Comparison of ENCODE assay signal across 16 cellular contexts in the genomic region with DNA sequence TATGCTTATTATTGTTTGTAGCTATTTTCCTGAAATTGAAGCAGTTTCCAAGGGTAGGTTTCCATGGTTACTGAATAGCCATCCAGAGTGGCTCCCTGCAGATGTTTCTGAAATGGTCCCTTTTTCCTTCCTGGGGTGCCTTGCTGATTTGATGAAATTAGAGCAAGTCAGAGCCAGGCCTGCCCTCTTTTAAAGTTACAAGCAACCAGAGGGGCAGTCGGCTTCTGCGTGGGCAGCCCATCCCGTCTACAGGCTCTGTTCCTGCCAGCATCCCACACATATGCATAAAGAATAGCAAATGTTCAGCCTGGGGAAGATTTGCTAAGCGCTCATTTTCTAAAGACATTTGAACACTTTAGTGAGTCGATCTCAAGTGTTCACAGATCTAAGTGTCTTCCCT.
A peak's percentile ranks its signal among the peaks of the same experiment; 100 is the strongest.
DNase-seq lines count a peak whose midpoint lies in the region; ATAC-seq and TF ChIP-seq lines count a peak whose summit lies in the region.
"Had no signal": no experiment of that assay in that cellular context is flagged by ENCODE, and none has a peak within 500 bp of the region (broad histone marks: within the 10 kb centered on the region; RNA-seq: fewer than 3 reads in every experiment).

No MANE protein-coding gene starts in this region.

- BruUV-seq in PC-3 (replicated peaks; lab: Mats Ljungman, UMichigan), result no TSS peak

- intact Hi-C loops in heart left ventricle (cut with DNase I) (no loop called here), left cardiac atrium (cut with DNase I) (no loop called here), posterior cingulate gyrus (cut with DNase I) (loop anchor here (10.0 kb wide), 1 partner anchor 48 kb away; no protein-coding TSS in a partner anchor), vagina (cut with DNase I) (no loop called here), PC-3 (cut with micrococcal nuclease) (no loop called here)

- no peaks in the 10 kb centered on the region for H3K9me3 ChIP-seq in heart left ventricle
- no peaks in the 10 kb centered on the region for H3K9me3 ChIP-seq in vagina
- H3K9me3 ChIP-seq in PC-3 (ENCODE audit: low read length), result no peaks in the 10 kb centered on the region
- H3K9me3 ChIP-seq in upper lobe of left lung, result no peaks in the 10 kb centered on the region

- CTCF ChIA-PET in PC-3 (lab: Charles Lee), result no interaction called here

- TF ChIP-seq POLR2A in heart left ventricle (IDR thresholded peaks at IDR 0.05) (no peak), vagina (IDR thresholded peaks at IDR 0.05) (no peak), upper lobe of left lung (IDR thresholded peaks at IDR 0.05) (no peak)

- no peaks in the 10 kb centered on the region for H3F3A ChIP-seq in PC-3 (ENCODE audit: low read length, unreplicated experiment)

- H2AFZ ChIP-seq in PC-3 (ENCODE audit: low read length), result no peak overlapping the region

- no peak for TF ChIP-seq CTCF in heart left ventricle (IDR thresholded peaks at IDR 0.05)
- no peak for TF ChIP-seq CTCF in foreskin fibroblast (IDR thresholded peaks at IDR 0.05; ENCODE audit: low read depth, low read length)
- no peak for TF ChIP-seq CTCF in vagina (IDR thresholded peaks at IDR 0.05)
- TF ChIP-seq CTCF in PC-3 (conservative IDR thresholded peaks at IDR 0.05; ENCODE audit: low read depth, low read length), result no peak
- no peak for TF ChIP-seq CTCF in upper lobe of left lung (IDR thresholded peaks at IDR 0.05)

- H3K4me2 ChIP-seq in PC-3 (ENCODE audit: low read length), result no peak overlapping the region

- ATAC-seq in heart left ventricle, result no peak
- ATAC-seq in left cardiac atrium, result no peak
- ATAC-seq in PC-3, result no peak
- ATAC-seq in upper lobe of left lung (ENCODE audit: low FRiP score in 2 of 2), result no peak
- ATAC-seq: activated CD4-positive, CD25-positive, alpha-beta regulatory T cell treated with anti-CD3 and anti-CD28 coated beads, Interleukin-2, amount 50 U/mL, for 24 hours; T-cell had no signal

- H3K9ac ChIP-seq in PC-3 (ENCODE audit: low read length), result no peak overlapping the region

- H3K4me1 ChIP-seq in heart left ventricle (peaks cover 11 to 79% (median 62%) of the 10 kb centered on the region in 12 donors), vagina (peaks cover 80% of the 10 kb centered on the region), PC-3 (ENCODE audit: insufficient read depth, low read length) (peaks cover 15% of the 10 kb centered on the region), upper lobe of left lung (peaks cover 39 to 60% (median 43%) of the 10 kb centered on the region in 4 donors)

- H4K20me1 ChIP-seq in PC-3 (ENCODE audit: low read length), result no peaks in the 10 kb centered on the region

- H3K9me2 ChIP-seq in PC-3 (replicated peaks; ENCODE audit: low read length), result no peaks in the 10 kb centered on the region

- H3K36me3 ChIP-seq in heart left ventricle, result peaks cover 0 to 31% (median 0%) of the 10 kb centered on the region in 9 donors
- H3K36me3 ChIP-seq in vagina, result peaks cover 0 to 17% of the 10 kb centered on the region in 2 donors
- no peaks in the 10 kb centered on the region for H3K36me3 ChIP-seq in PC-3 (ENCODE audit: low read depth, low read length)
- peaks cover 0 to 38% (median 7%) of the 10 kb centered on the region in 4 donors for H3K36me3 ChIP-seq in upper lobe of left lung

- H3K27ac ChIP-seq in heart left ventricle, result peak overlapping the region in 9 of 12 donors; percentile 15 to 68 (median 45)
- H3K27ac ChIP-seq in vagina, result peak overlapping the region; percentile 3
- H3K27ac ChIP-seq in PC-3 (ENCODE audit: low read length), result no peak overlapping the region
- peak overlapping the region in 1 of 4 donors; percentile 72 for H3K27ac ChIP-seq in upper lobe of left lung

- WGBS in heart left ventricle, 4 donors, result 30 to 46% (median 40%) methylated on average over 5 of the region's 5 CpGs
- 68 to 94% methylated on average over 5 of the region's 5 CpGs for WGBS in upper lobe of left lung, 2 donors

- H3K27me3 ChIP-seq in heart left ventricle (no peaks in the 10 kb centered on the region), vagina (no peaks in the 10 kb centered on the region), PC-3 (ENCODE audit: low read length) (no peaks in the 10 kb centered on the region), upper lobe of left lung (no peaks in the 10 kb centered on the region)

- POLR2A ChIA-PET in PC-3 (lab: Charles Lee; ENCODE audit: unreplicated experiment), result no interaction called here

- TF ChIP-seq EP300 in upper lobe of left lung (IDR thresholded peaks at IDR 0.05), result no peak

- DNase-seq in heart left ventricle (no peak), left cardiac atrium (no peak), foreskin fibroblast (peak; percentile 57 to 74), posterior cingulate gyrus (peak in 6 of 10 donors; percentile 55 to 94 (median 83)), vagina (ENCODE audit: extremely low spot score in 2 of 2) (no peak), PC-3 (no peak), AG08395 (ENCODE audit: low spot score) (no peak), upper lobe of left lung (no peak)
- DNase-seq: 8988T; activated naive CD4-positive, alpha-beta T cell treated with anti-CD3 and anti-CD28 coated beads, Interleukin-2, amount 50 U/mL, for 16 hours; CD4-positive, alpha-beta memory T cell; NCI-H2081; retina; stimulated activated CD4-positive, alpha-beta T cell treated with anti-CD3 and anti-CD28 coated beads, Interleukin-2, amount 100 ng/mL, for 24 hours; T-cell had no signal

- no peak overlapping the region for H3K4me3 ChIP-seq in heart left ventricle
- no peak overlapping the region for H3K4me3 ChIP-seq in foreskin fibroblast (ENCODE audit: low read depth in 1 of 2, low read length in 2 of 2)
- no peak overlapping the region for H3K4me3 ChIP-seq in vagina
- H3K4me3 ChIP-seq in PC-3 (ENCODE audit: low read length), result no peak overlapping the region
- no peak overlapping the region for H3K4me3 ChIP-seq in upper lobe of left lung

- H3K79me2 ChIP-seq in PC-3 (ENCODE audit: low read length), result no peaks in the 10 kb centered on the region

Comparison
In these comparisons a context has a peak if more than half of its experiments do, and no peak if none do; other contexts are left out.
1. DNase-seq: peak in foreskin fibroblast (2 of 2) and posterior cingulate gyrus (6 of 10); none in heart left ventricle (0 of 5), left cardiac atrium (single experiment), vagina (0 of 2), PC-3 (single experiment), AG08395 (single experiment) and upper lobe of left lung (0 of 2).